Comparison of ENCODE assay signal across 7 cellular contexts in genomic region chr3:43105224-43105596, GRCh38.
A peak's percentile ranks its signal among the peaks of the same experiment; 100 is the strongest.
DNase-seq lines count a peak whose midpoint lies in the region; ATAC-seq and TF ChIP-seq lines count a peak whose summit lies in the region.

No MANE protein-coding gene starts in this region.

- H3K4me1 Mint-ChIP-seq in activated naive CD4-positive, alpha-beta T cell treated with anti-CD3 and anti-CD28 coated beads, Interleukin-2, amount 50 U/mL, for 24 hours, result peaks cover 27% of the 10 kb centered on the region

- no peak overlapping the region for H3K9ac ChIP-seq in MM.1S (ENCODE audit: low read length)

- no peaks in the 10 kb centered on the region for H3F3A ChIP-seq in MM.1S (ENCODE audit: insufficient read depth, low read length)

- no peaks in the 10 kb centered on the region for H3K36me3 Mint-ChIP-seq in activated naive CD4-positive, alpha-beta T cell treated with anti-CD3 and anti-CD28 coated beads, Interleukin-2, amount 50 U/mL, for 24 hours

- no peaks in the 10 kb centered on the region for H3K27me3 ChIP-seq in MM.1S (replicated peaks; ENCODE audit: insufficient read depth, low read length)

- H3K4me3 ChIP-seq in MM.1S (ENCODE audit: low read length) (peak overlapping the region; percentile 51), iPS-18c (ENCODE audit: insufficient read depth, low read depth, low read length) (peak overlapping the region; percentile 28)

- H4K20me1 ChIP-seq in MM.1S (ENCODE audit: insufficient read depth, low read length), result no peaks in the 10 kb centered on the region

- TF ChIP-seq CTCF in MM.1S (IDR thresholded peaks at IDR 0.05; ENCODE audit: low read length), result no peak

- H3K4me3 Mint-ChIP-seq in activated naive CD4-positive, alpha-beta T cell treated with anti-CD3 and anti-CD28 coated beads, Interleukin-2, amount 50 U/mL, for 24 hours, result peak overlapping the region; percentile 66

- H3K27ac ChIP-seq in MM.1S (ENCODE audit: low read length), result no peak overlapping the region

- no peak overlapping the region for H3K27ac Mint-ChIP-seq in activated naive CD4-positive, alpha-beta T cell treated with anti-CD3 and anti-CD28 coated beads, Interleukin-2, amount 50 U/mL, for 24 hours

- H2AFZ ChIP-seq in MM.1S (ENCODE audit: low read length), result no peak overlapping the region

- H3K36me3 ChIP-seq in MM.1S (replicated peaks; ENCODE audit: insufficient read depth, low read length), result no peaks in the 10 kb centered on the region

- no peak for ATAC-seq in GM21381 (IDR thresholded peaks at IDR 0.05; ENCODE audit: unreplicated experiment)

- DNase-seq in MM.1S (no peak), HPDE6-E6E7 (ENCODE audit: extremely low spot score) (no peak), NCI-H187 treated with DMSO at 0.1 percent for 48 hours (lab: John Stamatoyannopoulos, UW) (no peak)
- peak; percentile 8 for DNase-seq in stimulated activated CD8-positive, alpha-beta memory T cell treated with anti-CD3 and anti-CD28 coated beads, Interleukin-12 subunit alpha, Interleukin-12 subunit beta, amount 100 ng/mL, for 1 hour (ENCODE audit: low read depth)

- H3K9me3 ChIP-seq in MM.1S (replicated peaks; ENCODE audit: insufficient read depth, low read length) (no peaks in the 10 kb centered on the region), iPS-18c (ENCODE audit: control insufficient read depth, insufficient read depth, low read length) (no peaks in the 10 kb centered on the region)

- peaks cover 13% of the 10 kb centered on the region for H3K79me2 ChIP-seq in MM.1S (ENCODE audit: low read length)

- peak overlapping the region; percentile 69; the same call in 1 of the 2 replicates for H3K4me2 ChIP-seq in MM.1S (ENCODE audit: low read depth, low read length)

- H3K4me1 ChIP-seq in MM.1S (ENCODE audit: low read length), result no peaks in the 10 kb centered on the region; the same call in 1 of the 2 replicates

- no peaks in the 10 kb centered on the region for H3K9me3 Mint-ChIP-seq in activated naive CD4-positive, alpha-beta T cell treated with anti-CD3 and anti-CD28 coated beads, Interleukin-2, amount 50 U/mL, for 24 hours

- H3K27me3 Mint-ChIP-seq in activated naive CD4-positive, alpha-beta T cell treated with anti-CD3 and anti-CD28 coated beads, Interleukin-2, amount 50 U/mL, for 24 hours, result peaks cover 1% of the 10 kb centered on the region

- H3K9me2 ChIP-seq in MM.1S (replicated peaks; ENCODE audit: insufficient read depth, low read length), result no peaks in the 10 kb centered on the region
